ENCODE assay signal across 1 cellular context in the genomic region with DNA sequence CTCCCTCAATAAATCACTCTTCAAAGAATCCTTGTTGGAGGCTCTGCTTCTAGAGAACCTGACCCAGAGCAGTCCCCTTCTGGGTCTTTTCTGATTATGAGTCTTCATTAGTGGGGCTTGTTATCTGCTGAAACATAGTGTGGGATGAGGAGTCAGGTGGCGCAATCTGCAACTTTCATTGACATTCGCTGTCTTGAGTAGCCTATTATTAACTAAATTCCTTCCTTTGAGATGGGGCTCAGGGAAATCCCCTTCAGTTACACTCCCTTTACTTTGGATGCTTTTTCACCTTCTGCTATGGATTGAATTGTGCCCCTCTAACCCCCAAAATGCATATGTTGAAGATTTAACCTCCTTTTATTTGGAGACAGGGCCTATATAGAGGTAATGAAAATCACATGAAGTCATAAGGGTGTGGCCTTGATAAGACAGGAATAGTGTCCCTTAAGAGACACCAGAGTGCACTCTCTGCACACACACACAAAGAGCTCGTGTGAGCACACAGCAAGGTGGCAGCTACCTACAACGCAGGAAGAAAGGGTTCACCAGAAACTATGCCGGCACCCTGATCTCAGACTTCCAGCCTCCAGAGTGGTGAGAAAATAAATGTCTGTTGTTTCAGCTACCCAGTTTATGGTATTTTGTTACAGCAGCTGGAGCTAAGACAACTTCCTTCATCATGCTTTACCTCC.
TF ChIP-seq lines count a peak whose summit lies in the region.

No MANE protein-coding gene starts in this region.

TF ChIP-seq in K562, 482 proteins besides CTCF, POLR2A, EP300 and RAD21:
- TF ChIP-seq HIVEP1 (CRISPR knock-in tag; IDR thresholded peaks at IDR 0.05) (no peak), CXXC5 (CRISPR knock-in tag; IDR thresholded peaks at IDR 0.05) (no peak), CEBPB (tag; IDR thresholded peaks at IDR 0.05) (peak; percentile 43)
